8 cellular contexts compared by ENCODE assay signal in the genomic region with DNA sequence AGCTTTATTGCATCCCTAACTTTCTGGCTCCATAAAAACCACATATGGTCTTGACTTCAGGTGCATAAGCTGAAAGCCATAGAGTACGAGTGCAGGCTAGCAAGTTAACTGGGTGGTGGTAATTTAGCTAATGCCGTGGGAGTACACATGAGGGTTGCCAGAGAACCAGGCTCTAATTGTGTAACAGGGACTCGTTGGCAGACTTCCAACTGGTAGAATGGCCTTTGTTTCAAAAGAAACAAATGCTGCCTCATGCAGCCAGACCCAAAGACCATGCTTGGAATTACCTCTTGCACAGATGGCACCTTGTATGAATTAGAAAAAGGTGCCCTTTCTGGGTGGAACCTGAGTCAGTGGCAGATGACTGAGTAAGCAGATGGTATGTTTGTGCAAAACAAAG.
DNase-seq lines count a peak whose midpoint lies in the region; ATAC-seq lines count a peak whose summit lies in the region.

No MANE protein-coding gene starts in this region.

- no peaks in the 10 kb centered on the region for H3K36me3 ChIP-seq in BLaER1 treated with 17β-estradiol and CSF1 and Interleukin-3, amounts not matched to agents 10 nM and 100 nM
- no peaks in the 10 kb centered on the region for H3K36me3 ChIP-seq in adipocyte (ENCODE audit: control insufficient read depth, insufficient read depth, low read length, severe bottlenecking)
- H3K36me3 ChIP-seq in CD8-positive, alpha-beta memory T cell (ENCODE audit: insufficient read depth, low read length) = no peaks in the 10 kb centered on the region

- peak; percentile 87 for DNase-seq in NCI-H1436 (lab: John Stamatoyannopoulos, UW)
- DNase-seq in adipocyte (ENCODE audit: low read depth) = peak; percentile 42
- DNase-seq in left lobe of liver (ENCODE audit: low spot score) = peak; percentile 78
- no peak for DNase-seq in activated T-cell treated with anti-CD3 and anti-CD28 coated beads, Interleukin-2, amount 50 U/mL, for 4 hours
- DNase-seq in CD8-positive, alpha-beta memory T cell = no peak
- DNase-seq in germinal center (ENCODE audit: low spot score) = no peak
- DNase-seq in middle frontal gyrus (ENCODE audit: extremely low spot score, low spot score) = no peak

- H3K27me3 ChIP-seq in BLaER1 treated with 17β-estradiol and CSF1 and Interleukin-3, amounts not matched to agents 10 nM and 100 nM = no peaks in the 10 kb centered on the region
- peaks cover 7% of the 10 kb centered on the region for H3K27me3 ChIP-seq in adipocyte (replicated peaks; ENCODE audit: control insufficient read depth, insufficient read depth, low read length)
- no peaks in the 10 kb centered on the region for H3K27me3 ChIP-seq in CD8-positive, alpha-beta memory T cell (ENCODE audit: insufficient read depth, low read length, poor library complexity, severe bottlenecking)

- H3K4me1 ChIP-seq in BLaER1 treated with 17β-estradiol and CSF1 and Interleukin-3, amounts not matched to agents 10 nM and 100 nM = peaks cover 28 to 77% (median 49%) of the 10 kb centered on the region in 10 experiments
- peaks cover 20% of the 10 kb centered on the region for H3K4me1 ChIP-seq in adipocyte (ENCODE audit: control insufficient read depth, insufficient read depth, low read length)
- peaks cover 28% of the 10 kb centered on the region for H3K4me1 ChIP-seq in CD8-positive, alpha-beta memory T cell (ENCODE audit: insufficient read depth, low read length)

- peak overlapping the region in 7 of 11 experiments; percentile 10 to 81 (median 65); a peak in 9 of 22 replicates for H3K27ac ChIP-seq in BLaER1 treated with 17β-estradiol and CSF1 and Interleukin-3, amounts not matched to agents 10 nM and 100 nM
- no peak overlapping the region for H3K27ac ChIP-seq in CD8-positive, alpha-beta memory T cell (ENCODE audit: low read depth, low read length)

- CTCF ChIA-PET in CD8-positive, alpha-beta memory T cell (lab: Charles Lee) = interaction anchor here (1.0 to 1.5 kb wide), 3 partner anchors 13 to 50 kb away, joined by 3 read pairs; no protein-coding TSS in a partner anchor

- H3K4me2 ChIP-seq in BLaER1 treated with 17β-estradiol and CSF1 and Interleukin-3, amounts not matched to agents 10 nM and 100 nM = peak overlapping the region; percentile 3 to 88 (median 30); a peak in 15 of 22 replicates

- no peaks in the 10 kb centered on the region for H4K20me1 ChIP-seq in BLaER1 treated with 17β-estradiol and CSF1 and Interleukin-3, amounts not matched to agents 10 nM and 100 nM

- 0 out of 22 replicates have a peak overlapping the region, but pooled peaks of 1 of the 11 experiments have one; percentile 28 for H3K9ac ChIP-seq in BLaER1 treated with 17β-estradiol and CSF1 and Interleukin-3, amounts not matched to agents 10 nM and 100 nM
- H3K9ac ChIP-seq in adipocyte (ENCODE audit: low read length) = peak overlapping the region; percentile 43

- H3K27ac Mint-ChIP-seq in CD8-positive, alpha-beta memory T cell = peak overlapping the region in 2 of 8 donors; percentile 2 to 30

- H3K36me3 Mint-ChIP-seq in activated T-cell treated with anti-CD3 and anti-CD28 coated beads, Interleukin-2, amount 50 U/mL, for 4 hours (ENCODE audit: insufficient read depth) = no peaks in the 10 kb centered on the region
- H3K36me3 Mint-ChIP-seq in CD8-positive, alpha-beta memory T cell = no peaks in the 10 kb centered on the region

- POLR2A ChIA-PET in CD8-positive, alpha-beta memory T cell (lab: Charles Lee) = no interaction called here

- H3K4me3 ChIP-seq in BLaER1 treated with 17β-estradiol and CSF1 and Interleukin-3, amounts not matched to agents 10 nM and 100 nM = no peak overlapping the region
- H3K4me3 ChIP-seq in adipocyte (ENCODE audit: low read length) = no peak overlapping the region
- H3K4me3 ChIP-seq in CD8-positive, alpha-beta memory T cell (ENCODE audit: low read length) = no peak overlapping the region

- H3K9me3 ChIP-seq in BLaER1 treated with 17β-estradiol and CSF1 and Interleukin-3, amounts not matched to agents 10 nM and 100 nM (replicated peaks in 1 of 11) = peaks cover 0 to 16% (median 11%) of the 10 kb centered on the region in 11 experiments; a peak in 12 of 22 replicates
- H3K9me3 ChIP-seq in adipocyte (ENCODE audit: control insufficient read depth, low read length) = peaks cover 6% of the 10 kb centered on the region
- no peaks in the 10 kb centered on the region for H3K9me3 ChIP-seq in CD8-positive, alpha-beta memory T cell (ENCODE audit: low read length)

- H3K4me1 Mint-ChIP-seq in activated T-cell treated with anti-CD3 and anti-CD28 coated beads, Interleukin-2, amount 50 U/mL, for 4 hours (ENCODE audit: low read depth) = peaks cover 41% of the 10 kb centered on the region
- H3K4me1 Mint-ChIP-seq in CD8-positive, alpha-beta memory T cell = peaks cover 8 to 56% (median 28%) of the 10 kb centered on the region in 3 donors

- H3K4me3 Mint-ChIP-seq in activated T-cell treated with anti-CD3 and anti-CD28 coated beads, Interleukin-2, amount 50 U/mL, for 4 hours = no peak overlapping the region
- H3K4me3 Mint-ChIP-seq in CD8-positive, alpha-beta memory T cell = no peak overlapping the region

- ATAC-seq in left lobe of liver = peak; percentile 85
- no peak for ATAC-seq in activated T-cell treated with anti-CD3 and anti-CD28 coated beads, Interleukin-2, amount 50 U/mL, for 4 hours

- no peaks in the 10 kb centered on the region for H3K9me3 Mint-ChIP-seq in activated T-cell treated with anti-CD3 and anti-CD28 coated beads, Interleukin-2, amount 50 U/mL, for 4 hours
- no peaks in the 10 kb centered on the region for H3K9me3 Mint-ChIP-seq in CD8-positive, alpha-beta memory T cell

- H3K27me3 Mint-ChIP-seq in activated T-cell treated with anti-CD3 and anti-CD28 coated beads, Interleukin-2, amount 50 U/mL, for 4 hours (ENCODE audit: low read depth) = peaks cover 2% of the 10 kb centered on the region
- peaks cover 0 to 5% of the 10 kb centered on the region in 2 donors for H3K27me3 Mint-ChIP-seq in CD8-positive, alpha-beta memory T cell

Comparison
In these comparisons a context has a peak if more than half of its experiments do, and no peak if none do; other contexts are left out.
1. DNase-seq: peak in NCI-H1436 (single experiment), adipocyte (single experiment) and left lobe of liver (single experiment); none in activated T-cell treated with anti-CD3 and anti-CD28 coated beads, Interleukin-2, amount 50 U/mL, for 4 hours (single experiment), CD8-positive, alpha-beta memory T cell (0 of 5), germinal center (single experiment) and middle frontal gyrus (single experiment).